In the genomic region with DNA sequence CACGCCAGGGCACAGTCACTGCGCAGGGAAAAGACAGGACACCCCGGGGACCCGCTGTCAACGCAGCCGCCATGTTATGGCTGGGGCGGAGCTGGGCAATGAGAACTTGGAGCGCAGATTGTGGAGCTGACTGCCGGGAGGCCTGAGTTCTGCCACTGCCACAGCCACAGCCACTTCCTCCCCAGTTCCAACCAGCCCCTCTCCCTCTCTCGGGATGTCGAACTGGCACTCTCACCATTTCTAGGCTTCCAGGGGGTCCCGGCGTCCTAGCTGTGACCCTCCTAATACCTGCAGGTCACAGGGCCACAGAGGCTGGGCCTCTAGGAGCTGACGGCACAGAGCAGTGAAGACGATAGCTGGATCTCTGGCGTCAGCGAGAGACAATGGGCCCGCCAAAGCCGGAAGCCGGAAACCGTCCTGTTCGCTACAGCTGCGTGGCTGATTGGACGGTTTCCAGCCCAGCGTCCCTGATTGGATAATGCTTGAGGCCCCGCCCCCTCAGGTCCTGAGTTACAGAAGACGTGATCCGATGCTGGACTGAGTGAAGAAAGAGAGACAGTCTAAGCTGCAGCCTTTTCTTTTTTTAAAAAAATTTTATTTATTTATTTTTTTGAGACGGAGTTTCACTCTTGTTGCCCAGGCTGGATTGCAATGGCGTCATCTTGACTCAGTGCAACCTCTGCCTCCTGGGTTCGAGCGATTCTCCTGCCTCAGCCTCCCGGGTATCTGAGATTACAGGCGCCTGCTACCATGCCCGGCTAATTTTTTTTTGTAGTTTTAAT, we compare ENCODE assay signal across 8 cellular contexts. TPM values are rescaled to one million over a fixed set of nuclear protein-coding genes. Genes with fewer than 3 reads are reported as not detected.
A peak's percentile ranks its signal among the peaks of the same experiment; 100 is the strongest.
DNase-seq lines count a peak whose midpoint lies in the region; ATAC-seq and TF ChIP-seq lines count a peak whose summit lies in the region.

Gene ZNF506 (minus strand): TSS at position 385 of the 782 bp plus-strand sequence. CDS start 147 bp downstream, at position 238.

- H2BK12ac ChIP-seq in H9 (ENCODE audit: insufficient read length, low read depth, low read length): no peak within 1 kb of the TSS

- H3K27me3 ChIP-seq in H9 (ENCODE audit: insufficient read depth, low read length) (no peaks in the 10 kb centered on the region), heart left ventricle (no peaks in the 10 kb centered on the region), transverse colon (no peaks in the 10 kb centered on the region)

- TF ChIP-seq POLR2A in NB4 (IDR thresholded peaks at IDR 0.05; ENCODE audit: extremely low read depth, insufficient read length) (no peak), heart left ventricle (IDR thresholded peaks at IDR 0.05) (peak; percentile 30 to 85), transverse colon (IDR thresholded peaks at IDR 0.05) (peak; percentile 97)

- H3K27ac ChIP-seq in H9 (ENCODE audit: insufficient read length, low read depth, low read length): peak within 1 kb of the TSS; percentile 84
- H3K27ac ChIP-seq in heart left ventricle: peak within 1 kb of the TSS; percentile 89 to 98 (median 94)
- H3K27ac ChIP-seq in transverse colon: peak within 1 kb of the TSS; percentile 93 to 96 (median 94)

- no peak within 1 kb of the TSS for H3T11ph ChIP-seq in H9 (ENCODE audit: low read length)

- H3K4me3 ChIP-seq in NB4 (ENCODE audit: low read depth, low read length) (peak within 1 kb of the TSS; percentile 69), heart left ventricle (peak within 1 kb of the TSS; percentile 56 to 98 (median 74)), transverse colon (peak within 1 kb of the TSS; percentile 30 to 85 (median 72))

- H3K36me3 Mint-ChIP-seq in H9 (ENCODE audit: insufficient read depth in 1 of 3, low read depth in 3 of 3) (peaks cover 7 to 37% (median 21%) of the 10 kb centered on the region in 3 experiments; a peak in 6 of 7 replicates), T-cell (peaks cover 47% of the 10 kb centered on the region)

- peak within 1 kb of the TSS; percentile 86 for H2BK5ac ChIP-seq in H9 (ENCODE audit: insufficient read length, low read length)

- H2BK20ac ChIP-seq in H9 (ENCODE audit: low read depth, low read length, poor library complexity, severe bottlenecking): no peak within 1 kb of the TSS

- peaks cover 3% of the 10 kb centered on the region for H3K23me2 ChIP-seq in H9 (ENCODE audit: insufficient read length, low read depth, low read length, poor library complexity, severe bottlenecking)

- POLR2A ChIA-PET in T-cell (lab: Charles Lee): interaction anchor here (0.6 to 2.7 kb wide), 20 partner anchors 9 to 902 kb away, joined by 3 to 27 read pairs (median 4); partner anchors contain the start of genes ZNF253 (in 2 of the 2), COPE (in 1 of the 2), DDX49 (in 1 of the 2) and ZNF14 (in 1 of the 2)

- no peak within 1 kb of the TSS for H4K5ac ChIP-seq in H9 (ENCODE audit: insufficient read length, low read depth, low read length)

- intact Hi-C loops in heart left ventricle (cut with DNase I): loop anchor here in 5 of 10 donors (1.0 to 5.0 kb wide), 7 partner anchors 41 to 158 kb away; partner anchors contain the start of genes ZNF253 (in 3 of the 5), ATP13A1 (in 1 of the 5) and ZNF14 (in 1 of the 5)
- intact Hi-C loops in transverse colon (cut with DNase I; ENCODE audit: low total_unique reads): no loop called here

- H3K36me3 ChIP-seq in ES-I3 (ENCODE audit: insufficient read depth, low read length) (no peaks in the 10 kb centered on the region), heart left ventricle (peaks cover 0 to 17% (median 2%) of the 10 kb centered on the region in 9 donors), transverse colon (peaks cover 0 to 18% (median 0%) of the 10 kb centered on the region in 4 donors)

- peak within 1 kb of the TSS; percentile 84 for H2AFZ ChIP-seq in H9 (ENCODE audit: low read length)

- H4K91ac ChIP-seq in H9 (ENCODE audit: insufficient read length, low read depth, low read length): no peak within 1 kb of the TSS

- no peak within 1 kb of the TSS for H2AK5ac ChIP-seq in H9 (ENCODE audit: insufficient read length, low read length)

- H3K4me3 Mint-ChIP-seq in H9: peak within 1 kb of the TSS; percentile 82 to 96
- peak within 1 kb of the TSS; percentile 99 for H3K4me3 Mint-ChIP-seq in T-cell

- H3K23ac ChIP-seq in H9 (ENCODE audit: insufficient read length, low read depth, low read length): no peak within 1 kb of the TSS

- H3K56ac ChIP-seq in H9 (ENCODE audit: insufficient read length, low read depth, low read length): no peak within 1 kb of the TSS

- CTCF ChIA-PET in T-cell (lab: Charles Lee): interaction anchor here (0.6 to 1.9 kb wide), 8 partner anchors 29 to 332 kb away, joined by 3 to 11 read pairs (median 4); partner anchors contain the start of gene ZNF14 (in 1 of the 2)

- no peak within 1 kb of the TSS for H4K8ac ChIP-seq in H9 (replicated peaks; ENCODE audit: insufficient read length, low read depth, low read length)

- DNase-seq in H9: peak; percentile 97
- peak; percentile 86 for DNase-seq in NB4 (ENCODE audit: low read depth)
- DNase-seq in T-cell: peak; percentile 90 to 99 (median 97)
- DNase-seq in amniotic epithelial cell (ENCODE audit: low read depth): peak; percentile 96
- DNase-seq in heart left ventricle: peak; percentile 99 to 100 (median 99)
- DNase-seq in pons (ENCODE audit: low spot score): peak; percentile 97
- DNase-seq in transverse colon: peak; percentile 99

- peak within 1 kb of the TSS; percentile 97 for H3K14ac ChIP-seq in H9 (ENCODE audit: insufficient read depth, low read length)

- in situ Hi-C loops in transverse colon (cut with MboI; ENCODE audit: low pct_ligation_motif_present in 1 of 4, low pct_unique_long_range_greater_than_20kb in 1 of 4, low sequenced_read_pairs in 3 of 4): no loop called here

- H3K4me1 Mint-ChIP-seq in H9 (no peaks in the 10 kb centered on the region), T-cell (peaks cover 40 to 45% (median 42%) of the 10 kb centered on the region in 3 donors)

- ATAC-seq in T-cell (replicated peaks in 1 of 4): peak; percentile 83 to 93 (median 92)
- ATAC-seq in heart left ventricle: peak; percentile 98 to 99 (median 98)

- H3K27ac Mint-ChIP-seq in H9 (peak within 1 kb of the TSS; percentile 84 to 94 (median 85); a peak in 6 of 7 replicates), T-cell (peak within 1 kb of the TSS; percentile 99)

- H3K9ac ChIP-seq in ES-I3 (ENCODE audit: low read depth, low read length): peak within 1 kb of the TSS; percentile 53
- peak within 1 kb of the TSS; percentile 97 for H3K9ac ChIP-seq in H9 (ENCODE audit: extremely low read depth, insufficient read length, low read length)

- H3K4ac ChIP-seq in H9 (ENCODE audit: low read depth, low read length): no peak within 1 kb of the TSS

- TF ChIP-seq CTCF in H9 (conservative IDR thresholded peaks at IDR 0.05) (no peak), NB4 (IDR thresholded peaks at IDR 0.05; ENCODE audit: low read depth, low read length) (no peak), heart left ventricle (IDR thresholded peaks at IDR 0.05) (no peak), transverse colon (IDR thresholded peaks at IDR 0.05) (no peak)

- no peaks in the 10 kb centered on the region; the same call in 1 of the 2 replicates for H3K79me2 ChIP-seq in H9 (ENCODE audit: insufficient read depth, low read length)

- H2BK15ac ChIP-seq in H9 (ENCODE audit: low read depth, low read length): 0 out of 2 replicates have a peak within 1 kb of the TSS, but pooled peaks have one; percentile 86

- H3K79me1 ChIP-seq in H9 (ENCODE audit: insufficient read depth, low read depth, low read length, poor library complexity, severe bottlenecking): no peaks in the 10 kb centered on the region

- H3K18ac ChIP-seq in H9 (ENCODE audit: insufficient read length, low read depth, low read length): peak within 1 kb of the TSS; percentile 81

- peak within 1 kb of the TSS; percentile 69 for H3K4me2 ChIP-seq in H9 (ENCODE audit: insufficient read depth, insufficient read length, low read length)

- no peaks in the 10 kb centered on the region; the same call in 1 of the 2 replicates for H3K27me3 Mint-ChIP-seq in H9 (ENCODE audit: low read depth)
- no peaks in the 10 kb centered on the region for H3K27me3 Mint-ChIP-seq in T-cell

- no peak within 1 kb of the TSS for H2BK120ac ChIP-seq in H9 (ENCODE audit: low read depth, low read length, poor library complexity, severe bottlenecking)

- H3K9me3 Mint-ChIP-seq in H9: peaks cover 59 to 67% of the 10 kb centered on the region in 2 experiments
- H3K9me3 Mint-ChIP-seq in T-cell: peaks cover 0 to 13% (median 8%) of the 10 kb centered on the region in 3 donors

- H3K9me3 ChIP-seq in ES-I3 (ENCODE audit: control insufficient read depth, insufficient read depth, low read length): no peaks in the 10 kb centered on the region; the same call in 1 of the 2 replicates
- no peaks in the 10 kb centered on the region for H3K9me3 ChIP-seq in H9 (ENCODE audit: control insufficient read depth, low read depth, low read length)
- H3K9me3 ChIP-seq in heart left ventricle: peaks cover 0 to 31% (median 0%) of the 10 kb centered on the region in 12 donors
- peaks cover 6 to 19% of the 10 kb centered on the region in 2 donors for H3K9me3 ChIP-seq in transverse colon

- no CpG with 5 or more reads among the region's 35 CpGs for WGBS in H9 (ENCODE audit: extremely low coverage, insufficient read length, low lambda C conversion rate)
- 1% methylated on average over 33 to 35 of the region's 35 CpGs for WGBS in heart left ventricle, 4 donors
- WGBS in transverse colon (ENCODE audit: low coverage in 1 of 2), 2 donors: 0 to 7% methylated on average over 8 to 35 of the region's 35 CpGs

- no peak for TF ChIP-seq EP300 in transverse colon (IDR thresholded peaks at IDR 0.05; ENCODE audit: low read depth)

- no peaks in the 10 kb centered on the region for H4K20me1 ChIP-seq in H9 (ENCODE audit: control insufficient read depth, insufficient read depth, insufficient read length)

- H3K4me1 ChIP-seq in ES-I3 (ENCODE audit: insufficient read depth, low read length) (no peaks in the 10 kb centered on the region), H9 (ENCODE audit: insufficient read depth, low read length) (no peaks in the 10 kb centered on the region), heart left ventricle (peaks cover 0 to 40% (median 22%) of the 10 kb centered on the region in 12 donors), transverse colon (peaks cover 0 to 38% (median 14%) of the 10 kb centered on the region in 4 donors)

RNA-seq across cellular contexts. Expression of gene ZNF506, which starts in this region (rescaled TPM):
- 2.0 and 3.0 TPM in 2 replicates for total RNA-seq in H9 (2021)
- total RNA-seq in T-cell: 10 to 100 TPM; 35.3 to 65.6 (median 58.1) TPM
- 10 to 100 TPM in 8 of 9 donors, 1 to 10 TPM in 1; 9.0 to 20.2 (median 11.6) TPM for total RNA-seq in heart left ventricle
- 1 to 10 TPM; 5.0 to 6.5 TPM for polyA plus RNA-seq in heart left ventricle
- total RNA-seq in transverse colon: 10 to 100 TPM; 11.6 to 43.2 (median 25.4) TPM

Comparison
In these comparisons a context has a peak if more than half of its experiments do, and no peak if none do; other contexts are left out.
1. Peak in every context shown above with its lines: DNase-seq, ATAC-seq, H3K4me3 ChIP-seq and H3K27ac ChIP-seq.